ENCODE assay signal across 8 cellular contexts in the genomic region with DNA sequence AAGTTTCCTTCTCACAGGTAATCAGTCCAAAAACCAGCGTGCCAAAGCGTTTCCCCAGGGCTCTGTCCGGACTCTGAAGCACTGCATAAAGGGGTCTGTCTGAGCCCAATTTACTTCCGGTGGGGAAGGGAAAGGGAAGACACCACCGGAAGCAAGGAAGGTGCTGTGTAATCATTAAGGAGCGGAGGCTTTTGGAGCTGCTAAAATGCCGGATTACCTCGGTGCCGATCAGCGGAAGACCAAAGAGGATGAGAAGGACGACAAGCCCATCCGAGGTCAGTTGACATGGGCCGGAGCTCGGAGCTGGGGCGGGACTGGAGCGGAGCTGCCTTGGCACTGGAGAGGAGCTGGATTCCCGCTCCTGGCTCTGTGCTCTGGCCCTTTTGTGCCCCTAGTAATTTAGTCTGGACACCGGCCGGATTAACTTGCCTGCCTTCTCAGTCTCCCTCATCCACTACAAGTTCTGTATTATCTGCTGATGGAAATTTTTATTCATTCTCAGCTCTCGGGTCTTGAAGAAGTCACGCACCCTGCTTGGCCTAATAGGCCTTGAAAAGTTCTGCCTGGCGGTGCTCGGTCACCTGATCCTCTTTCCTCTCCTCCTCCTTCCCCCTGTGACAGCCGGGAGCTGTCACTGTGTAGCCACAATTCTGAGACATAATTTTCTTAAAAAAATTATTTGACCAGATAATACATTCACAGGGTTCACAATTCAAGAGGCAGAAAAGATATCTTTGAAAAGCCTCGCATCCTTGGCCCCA.
DNase-seq lines count a peak whose midpoint lies in the region; ATAC-seq lines count a peak whose summit lies in the region.

Gene PSMC2, plus strand, starts transcription at position 137 of the 761 bp plus-strand sequence. Its CDS starts 69 bp downstream, at position 206.

- DNase-seq in NCI-H2081 treated with DMSO at 0.1 percent for 48 hours (lab: John Stamatoyannopoulos, UW) (peak; percentile 84), T1000 (lab: John Stamatoyannopoulos, UW) (peak; percentile 33), astrocyte of the hippocampus (ENCODE audit: low read depth, low spot score) (peak; percentile 95), hippocampal formation (lab: John Stamatoyannopoulos, UW) (peak; percentile 67 to 79), retina (peak; percentile 92), cortex of kidney (lab: John Stamatoyannopoulos, UW) (no peak)

- ATAC-seq in GM18519 (IDR thresholded peaks at IDR 0.05; ENCODE audit: low FRiP score, unreplicated experiment) (peak; percentile 60), HG03045 (IDR thresholded peaks at IDR 0.05; ENCODE audit: unreplicated experiment) (peak; percentile 75)
